ENCODE assay signal across 2 cellular contexts in the genomic region with DNA sequence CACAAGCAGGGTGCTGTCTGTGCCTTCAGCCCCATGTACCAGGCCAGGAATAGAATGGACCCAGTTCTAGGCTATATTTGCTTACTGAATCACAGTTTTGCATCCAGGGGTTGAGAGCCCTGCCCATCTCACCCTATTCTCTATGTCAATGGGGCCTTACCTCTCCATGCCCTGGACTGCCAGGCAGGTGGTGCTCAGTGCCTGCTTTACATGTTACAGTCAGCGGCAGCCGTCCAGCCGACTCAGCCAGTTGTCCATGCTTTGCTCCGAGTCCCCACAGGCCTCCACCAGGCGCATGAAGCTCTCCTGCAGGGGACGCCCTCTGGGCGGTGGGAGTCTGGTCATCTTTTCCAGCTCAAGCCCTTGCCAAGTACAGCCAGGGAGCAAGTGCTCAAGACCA.
TF ChIP-seq lines count a peak whose summit lies in the region.

No MANE protein-coding gene starts in this region.

TF ChIP-seq in IMR-90, 13 proteins besides CTCF, POLR2A, EP300 and RAD21:
- TF ChIP-seq CHD1 (IDR thresholded peaks at IDR 0.05; ENCODE audit: low read depth, low read length), result no peak
- no peak for TF ChIP-seq MAZ (IDR thresholded peaks at IDR 0.05; ENCODE audit: borderline replicate concordance, low read depth, low read length)
- TF ChIP-seq, protein P1, sequence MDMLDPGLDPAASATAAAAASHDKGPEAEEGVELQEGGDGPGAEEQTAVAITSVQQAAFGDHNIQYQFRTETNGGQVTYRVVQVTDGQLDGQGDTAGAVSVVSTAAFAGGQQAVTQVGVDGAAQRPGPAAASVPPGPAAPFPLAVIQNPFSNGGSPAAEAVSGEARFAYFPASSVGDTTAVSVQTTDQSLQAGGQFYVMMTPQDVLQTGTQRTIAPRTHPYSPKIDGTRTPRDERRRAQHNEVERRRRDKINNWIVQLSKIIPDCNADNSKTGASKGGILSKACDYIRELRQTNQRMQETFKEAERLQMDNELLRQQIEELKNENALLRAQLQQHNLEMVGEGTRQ (IDR thresholded peaks at IDR 0.05; ENCODE audit: low read depth, low read length), result no peak
- TF ChIP-seq MXI1 (IDR thresholded peaks at IDR 0.05; ENCODE audit: borderline replicate concordance, low read depth, low read length), result no peak
- TF ChIP-seq MAFK (IDR thresholded peaks at IDR 0.05; ENCODE audit: low read depth, low read length), result no peak
TF ChIP-seq in IMR-90: peak in this region for 0.

TF ChIP-seq in GM12878, 131 proteins besides CTCF, POLR2A, EP300 and RAD21:
- TF ChIP-seq, protein P2, sequence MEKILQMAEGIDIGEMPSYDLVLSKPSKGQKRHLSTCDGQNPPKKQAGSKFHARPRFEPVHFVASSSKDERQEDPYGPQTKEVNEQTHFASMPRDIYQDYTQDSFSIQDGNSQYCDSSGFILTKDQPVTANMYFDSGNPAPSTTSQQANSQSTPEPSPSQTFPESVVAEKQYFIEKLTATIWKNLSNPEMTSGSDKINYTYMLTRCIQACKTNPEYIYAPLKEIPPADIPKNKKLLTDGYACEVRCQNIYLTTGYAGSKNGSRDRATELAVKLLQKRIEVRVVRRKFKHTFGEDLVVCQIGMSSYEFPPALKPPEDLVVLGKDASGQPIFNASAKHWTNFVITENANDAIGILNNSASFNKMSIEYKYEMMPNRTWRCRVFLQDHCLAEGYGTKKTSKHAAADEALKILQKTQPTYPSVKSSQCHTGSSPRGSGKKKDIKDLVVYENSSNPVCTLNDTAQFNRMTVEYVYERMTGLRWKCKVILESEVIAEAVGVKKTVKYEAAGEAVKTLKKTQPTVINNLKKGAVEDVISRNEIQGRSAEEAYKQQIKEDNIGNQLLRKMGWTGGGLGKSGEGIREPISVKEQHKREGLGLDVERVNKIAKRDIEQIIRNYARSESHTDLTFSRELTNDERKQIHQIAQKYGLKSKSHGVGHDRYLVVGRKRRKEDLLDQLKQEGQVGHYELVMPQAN (conservative IDR thresholded peaks at IDR 0.05), result no peak
- no peak for TF ChIP-seq CHD4 (IDR thresholded peaks at IDR 0.05)
